Comparison of ENCODE assay signal across 16 cellular contexts in the genomic region with DNA sequence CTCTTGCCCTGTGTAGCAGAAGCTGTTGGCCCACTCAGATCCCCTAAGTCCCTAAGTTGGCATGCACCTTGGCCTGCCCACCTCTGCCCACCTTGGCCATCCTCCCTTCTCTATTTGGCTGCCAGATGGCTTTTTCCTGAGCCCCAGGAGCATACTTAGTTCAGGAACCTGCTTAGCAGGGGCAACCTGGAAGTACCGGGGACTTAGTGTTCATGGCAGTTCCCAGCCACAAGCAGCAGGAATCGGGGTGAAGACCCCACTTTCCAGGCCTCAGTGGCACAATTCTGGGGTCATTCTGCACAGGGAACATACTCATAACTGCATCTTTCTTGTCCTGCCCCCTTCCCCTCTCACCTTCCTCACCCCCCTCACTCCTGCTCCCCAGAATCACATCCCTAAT.
"Had no signal": no experiment of that assay in that cellular context is flagged by ENCODE, and none has a peak within 500 bp of the region (broad histone marks: within the 10 kb centered on the region; RNA-seq: fewer than 3 reads in every experiment).

No MANE protein-coding gene starts in this region.

- ATAC-seq: effector memory CD8-positive, alpha-beta T cell; gastrocnemius medialis; natural killer cell; stimulated activated memory B cell treated with anti-CD40 and anti-IgM and Interleukin-4, amounts not matched to agents 10 μg/mL and 1 μg/mL and 100 μg/mL, for 72 hours; stimulated activated naive CD8-positive, alpha-beta T cell treated with anti-CD3 and anti-CD28 coated beads, Interleukin-15, Interleukin-2, amounts not matched to agents 100 U/mL and 50 U/mL, for 24 hours had no signal

- DNase-seq: cortex of kidney; effector memory CD8-positive, alpha-beta T cell; foreskin fibroblast; gastrocnemius medialis; head of caudate nucleus; natural killer cell; occipital lobe; spleen; stimulated activated CD4-positive, alpha-beta T cell treated with anti-CD3 and anti-CD28 coated beads, Interleukin-4, amount 100 ng/mL, for 4 hours; stimulated activated naive CD8-positive, alpha-beta T cell treated with anti-CD3 and anti-CD28 coated beads, Interleukin-15, Interleukin-2, amounts not matched to agents 100 U/mL and 50 U/mL, for 24 hours; substantia nigra; testis; tibial artery had no signal

- H3K36me3 Mint-ChIP-seq: memory B cell; natural killer cell; stimulated activated memory B cell treated with anti-CD40 and anti-IgM and Interleukin-4, amounts not matched to agents 10 μg/mL and 1 μg/mL and 100 μg/mL, for 72 hours had no signal

- H3K4me3 Mint-ChIP-seq: effector memory CD8-positive, alpha-beta T cell; memory B cell; natural killer cell; stimulated activated memory B cell treated with anti-CD40 and anti-IgM and Interleukin-4, amounts not matched to agents 10 μg/mL and 1 μg/mL and 100 μg/mL, for 72 hours had no signal

- H3K4me1 Mint-ChIP-seq: memory B cell had no signal

- H3K27ac Mint-ChIP-seq: effector memory CD8-positive, alpha-beta T cell; memory B cell; natural killer cell; progenitor cell of endocrine pancreas; stimulated activated memory B cell treated with anti-CD40 and anti-IgM and Interleukin-4, amounts not matched to agents 10 μg/mL and 1 μg/mL and 100 μg/mL, for 72 hours had no signal

- H3K9me3 Mint-ChIP-seq: effector memory CD8-positive, alpha-beta T cell; memory B cell; natural killer cell; stimulated activated memory B cell treated with anti-CD40 and anti-IgM and Interleukin-4, amounts not matched to agents 10 μg/mL and 1 μg/mL and 100 μg/mL, for 72 hours had no signal
